In the genomic region with DNA sequence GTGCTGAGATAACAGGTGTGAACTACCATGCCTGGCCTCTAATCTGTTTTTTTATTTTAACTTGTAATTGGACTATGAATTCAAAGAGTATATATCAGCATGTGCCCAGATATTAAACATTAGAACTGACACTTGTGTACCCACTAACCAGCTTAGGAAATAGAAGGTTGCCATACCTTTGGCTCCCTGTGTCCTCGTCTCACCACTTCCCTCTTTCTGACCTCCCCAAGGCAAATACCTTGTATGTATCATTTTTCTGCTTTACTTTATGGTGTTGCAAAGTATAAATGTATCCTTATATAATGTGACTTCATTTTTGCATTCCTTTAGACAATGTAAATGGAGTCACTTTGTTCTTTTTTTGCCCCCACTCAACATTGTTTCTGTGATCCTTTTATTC, we compare ENCODE assay signal across 14 cellular contexts.
DNase-seq lines count a peak whose midpoint lies in the region; ATAC-seq and TF ChIP-seq lines count a peak whose summit lies in the region.
"Had no signal": no experiment of that assay in that cellular context is flagged by ENCODE, and none has a peak within 500 bp of the region (broad histone marks: within the 10 kb centered on the region; RNA-seq: fewer than 3 reads in every experiment).

No MANE protein-coding gene starts in this region.

- H3K79me2 ChIP-seq in DND-41 (ENCODE audit: insufficient read depth, low read length) = peaks cover 99% of the 10 kb centered on the region

- H3K27me3 ChIP-seq in BLaER1 (no peaks in the 10 kb centered on the region), DND-41 (ENCODE audit: insufficient read depth, low read length, poor library complexity) (no peaks in the 10 kb centered on the region)
- H3K27me3 ChIP-seq: body of pancreas had no signal

- peaks cover 20% of the 10 kb centered on the region for H3K36me3 Mint-ChIP-seq in activated naive CD8-positive, alpha-beta T cell
- peaks cover 74% of the 10 kb centered on the region for H3K36me3 Mint-ChIP-seq in nephron (ENCODE audit: low read depth)

- H3K36me3 ChIP-seq in BLaER1 = peaks cover 59% of the 10 kb centered on the region
- peaks cover 36% of the 10 kb centered on the region for H3K36me3 ChIP-seq in DND-41 (ENCODE audit: insufficient read depth, low read length)

- H2AFZ ChIP-seq in DND-41 (ENCODE audit: low read depth, low read length) = no peak overlapping the region

- H3K27ac Mint-ChIP-seq in activated naive CD8-positive, alpha-beta T cell = peak overlapping the region; percentile 78
- H3K27ac Mint-ChIP-seq in nephron = peak overlapping the region; percentile 4 to 37 (median 29)

- no peak overlapping the region for H3K4me3 ChIP-seq in BLaER1
- no peak overlapping the region for H3K4me3 ChIP-seq in DND-41 (ENCODE audit: low read depth in 1 of 2, low read length in 2 of 2)
- H3K4me3 ChIP-seq: body of pancreas had no signal

- H3K4me3 Mint-ChIP-seq in activated naive CD8-positive, alpha-beta T cell = peak overlapping the region; percentile 58
- no peak overlapping the region for H3K4me3 Mint-ChIP-seq in nephron
- H3K4me3 Mint-ChIP-seq: CD14-positive monocyte had no signal

- no peak for TF ChIP-seq CTCF in DND-41 (IDR thresholded peaks at IDR 0.05; ENCODE audit: borderline replicate concordance, extremely low read depth, low read length, poor library complexity, severe bottlenecking)
- TF ChIP-seq CTCF in nephron (IDR thresholded peaks at IDR 0.05; ENCODE audit: unreplicated experiment in 3 of 3) = no peak

- H3K4me1 ChIP-seq in BLaER1 = peaks cover 88% of the 10 kb centered on the region
- H3K4me1 ChIP-seq in DND-41 (ENCODE audit: insufficient read depth, low read length) = peaks cover 76% of the 10 kb centered on the region

- H3K4me1 Mint-ChIP-seq in activated naive CD8-positive, alpha-beta T cell (ENCODE audit: low read depth) = peaks cover 92% of the 10 kb centered on the region
- peaks cover 61% of the 10 kb centered on the region for H3K4me1 Mint-ChIP-seq in nephron

- H3K9ac ChIP-seq in BLaER1 = no peak overlapping the region
- no peak overlapping the region for H3K9ac ChIP-seq in DND-41 (ENCODE audit: low read depth, low read length)

- H4K20me1 ChIP-seq in BLaER1 (peaks cover 100% of the 10 kb centered on the region), DND-41 (ENCODE audit: insufficient read depth, low read length) (peaks cover 95% of the 10 kb centered on the region)

- H3K27ac ChIP-seq in BLaER1 (no peak overlapping the region), DND-41 (ENCODE audit: low read length) (peak overlapping the region; percentile 7; the same call in 1 of the 2 replicates)

- H3K4me2 ChIP-seq in BLaER1 = peak overlapping the region; percentile 89
- peak overlapping the region; percentile 42 for H3K4me2 ChIP-seq in DND-41 (ENCODE audit: insufficient read depth, low read length)

- DNase-seq in DND-41 (no peak), amygdala (lab: John Stamatoyannopoulos, UW) (no peak)
- DNase-seq: body of pancreas; effector CD8-positive, alpha-beta T cell; Kasumi-1; NCI-H1930; NCI-H82; stimulated activated CD4-positive, alpha-beta T cell treated with anti-CD3 and anti-CD28 coated beads, Interleukin-2, amount 100 ng/mL, for 48 hours had no signal

- H3K9me3 Mint-ChIP-seq in activated naive CD8-positive, alpha-beta T cell (ENCODE audit: low read depth) = no peaks in the 10 kb centered on the region
- H3K9me3 Mint-ChIP-seq in nephron = peaks cover 21% of the 10 kb centered on the region
- H3K9me3 Mint-ChIP-seq: CD14-positive monocyte had no signal

- ATAC-seq in DND-41 (ENCODE audit: insufficient read depth, low read depth) = no peak
- no peak for ATAC-seq in HG03565 (IDR thresholded peaks at IDR 0.05; ENCODE audit: unreplicated experiment)
- ATAC-seq in HG03354 (IDR thresholded peaks at IDR 0.05; ENCODE audit: poor library complexity, severe bottlenecking, unreplicated experiment) = no peak

- no peaks in the 10 kb centered on the region for H3K27me3 Mint-ChIP-seq in activated naive CD8-positive, alpha-beta T cell
- H3K27me3 Mint-ChIP-seq in nephron (ENCODE audit: low read depth) = no peaks in the 10 kb centered on the region

- H3K9me3 ChIP-seq in BLaER1 = peaks cover 21% of the 10 kb centered on the region
- peaks cover 4% of the 10 kb centered on the region for H3K9me3 ChIP-seq in DND-41 (ENCODE audit: insufficient read depth, low read length, severe bottlenecking)
- H3K9me3 ChIP-seq: body of pancreas had no signal
